ENCODE assay signal across 1 cellular context in genomic region chr19:13096968-13097330, GRCh38.
TF ChIP-seq lines count a peak whose summit lies in the region.

No MANE protein-coding gene starts in this region.

TF ChIP-seq in HCT116, 20 proteins besides CTCF, POLR2A, EP300 and RAD21:
- TF ChIP-seq FOSL1 (IDR thresholded peaks at IDR 0.05; ENCODE audit: low read depth): no peak
